Comparison of ENCODE assay signal across 1 cellular context in the genomic region with DNA sequence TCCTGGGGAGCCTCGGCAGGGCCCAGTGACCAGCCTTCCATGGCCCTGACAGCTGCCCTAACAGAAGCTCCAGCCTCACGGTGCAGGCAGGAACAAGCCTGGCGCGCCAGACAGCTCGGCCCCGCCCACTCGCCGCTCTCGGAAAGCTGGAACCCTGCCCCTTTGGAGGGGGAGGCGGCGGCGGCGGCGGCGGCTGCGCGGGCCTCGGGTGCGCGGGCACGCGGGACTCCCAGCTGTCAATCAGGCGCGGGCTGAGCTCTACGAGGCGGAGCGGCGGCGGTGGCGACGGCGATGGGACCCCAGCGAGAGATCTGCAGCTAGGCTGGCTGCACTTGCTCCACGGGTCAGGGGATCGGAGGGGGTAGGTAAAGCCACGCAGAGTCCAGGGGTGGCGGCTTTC.
TF ChIP-seq lines count a peak whose summit lies in the region.

Gene NRSN1 (plus strand): TSS at position 236 of the 400 bp plus-strand sequence. CDS start 8,113 bp downstream, outside the sequence.

TF ChIP-seq in WTC11, 78 proteins besides CTCF, POLR2A, EP300 and RAD21 (continued from another document):
- TF ChIP-seq ERG (CRISPR knock-in tag; IDR thresholded peaks at IDR 0.05): no peak
